In the genomic region with DNA sequence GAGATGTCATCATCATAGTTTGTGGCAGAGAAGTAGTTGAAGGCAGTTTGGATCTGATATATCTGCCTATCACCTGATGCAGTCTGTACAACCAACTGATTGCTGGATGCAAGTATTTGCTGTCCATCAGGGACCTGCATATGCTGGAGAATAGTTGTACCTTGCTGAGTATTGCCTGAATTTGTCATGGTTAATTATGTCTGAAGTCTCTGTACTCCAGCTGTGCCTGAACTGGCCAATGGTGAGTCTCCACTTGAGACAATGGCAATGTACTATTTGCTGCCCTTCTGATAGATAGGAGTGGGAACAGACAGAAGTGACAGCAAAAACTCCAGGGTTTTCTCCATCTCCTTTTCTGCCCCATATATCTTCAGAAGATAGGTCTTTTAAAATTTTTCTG, we compare ENCODE assay signal across 26 cellular contexts.
"Had no signal": no experiment of that assay in that cellular context is flagged by ENCODE, and none has a peak within 500 bp of the region (broad histone marks: within the 10 kb centered on the region; RNA-seq: fewer than 3 reads in every experiment).

No MANE protein-coding gene starts in this region.

- H3K27ac ChIP-seq: neutrophil, ovary, parathyroid adenoma, psoas muscle, right lobe of liver, sigmoid colon, stomach, suprapubic skin, testis, tibial artery, transverse colon, upper lobe of right lung, uterus had no signal

- H3K27me3 ChIP-seq: neutrophil, ovary, right lobe of liver, sigmoid colon, stomach, suprapubic skin, testis, tibial artery, transverse colon, upper lobe of right lung, uterus had no signal

- H3K9me3 ChIP-seq: neutrophil, ovary, right lobe of liver, testis, upper lobe of right lung, uterus had no signal

- H3K36me3 ChIP-seq: neutrophil, ovary, right lobe of liver, sigmoid colon, stomach, suprapubic skin, tibial artery, transverse colon, upper lobe of right lung, uterus had no signal

- ATAC-seq: naive thymus-derived CD8-positive, alpha-beta T cell; natural killer cell treated with Interleukin-12 subunit alpha and Interleukin-12 subunit beta and Interleukin-15 and Interleukin-18, amount 100 ng/mL, for 72 hours; psoas muscle; right cardiac atrium; right lobe of liver; stimulated activated effector memory CD8-positive, alpha-beta T cell treated with anti-CD3 and anti-CD28 coated beads, Interleukin-12 subunit alpha, Interleukin-12 subunit beta, amount 100 ng/mL, for 72 hours; stimulated activated naive B cell treated with anti-CD40 and anti-IgM and Interleukin-4, amounts not matched to agents 10 μg/mL and 1 μg/mL and 100 μg/mL, for 72 hours; upper lobe of right lung had no signal

- H2AFZ ChIP-seq: parathyroid adenoma had no signal

- H3K4me1 ChIP-seq: parathyroid adenoma, psoas muscle, right lobe of liver, stomach, suprapubic skin, testis, tibial artery, transverse colon, upper lobe of right lung, uterus had no signal

- H3K79me2 ChIP-seq: parathyroid adenoma had no signal

- DNase-seq: naive thymus-derived CD8-positive, alpha-beta T cell; nephron progenitor cell; nucleus accumbens; ovary; psoas muscle; right cardiac atrium; right lobe of liver; sigmoid colon; small intestine; stimulated activated CD4-positive, alpha-beta T cell treated with anti-CD3 and anti-CD28 coated beads, Interleukin-15, amount 100 ng/mL, for 24 hours; stimulated activated CD4-positive, alpha-beta T cell treated with anti-CD3 and anti-CD28 coated beads, Interleukin-2, amount 100 ng/mL, for 24 hours; stimulated activated CD4-positive, alpha-beta T cell treated with anti-CD3 and anti-CD28 coated beads, Interleukin-2, amount 100 ng/mL, for 48 hours; stimulated activated CD4-positive, alpha-beta T cell treated with anti-CD3 and anti-CD28 coated beads, Interleukin-4, amount 100 ng/mL, for 24 hours; stimulated activated naive B cell treated with anti-CD40 and anti-IgM and Interleukin-4, amounts not matched to agents 10 μg/mL and 1 μg/mL and 100 μg/mL, for 72 hours; stimulated activated naive CD4-positive, alpha-beta T cell treated with Interleukin-2 at 50 U/mL for 16 hours; stomach; testis; tibial artery; transverse colon; upper lobe of right lung; uterus had no signal

- H3K4me3 ChIP-seq: ovary, psoas muscle, right lobe of liver, sigmoid colon, stomach, suprapubic skin, testis, tibial artery, transverse colon, upper lobe of right lung, uterus had no signal
